8 cellular contexts compared by ENCODE assay signal in genomic region chr2:129876576-129876975, GRCh38.
A peak's percentile ranks its signal among the peaks of the same experiment; 100 is the strongest.
DNase-seq lines count a peak whose midpoint lies in the region; ATAC-seq and TF ChIP-seq lines count a peak whose summit lies in the region.

No MANE protein-coding gene starts in this region.

- H4K20me1 ChIP-seq in DOHH2 (ENCODE audit: control insufficient read depth, insufficient read depth, low read depth, low read length) (no peaks in the 10 kb centered on the region), OCI-LY1 (ENCODE audit: insufficient read depth, low read length) (no peaks in the 10 kb centered on the region)

- H3K9ac ChIP-seq in OCI-LY1 (ENCODE audit: low read length) (no peak overlapping the region), parathyroid adenoma (no peak overlapping the region)

- TF ChIP-seq CTCF in DOHH2 (IDR thresholded peaks at IDR 0.05; ENCODE audit: low read depth, low read length, poor library complexity, severe bottlenecking) (no peak), OCI-LY1 (IDR thresholded peaks at IDR 0.05; ENCODE audit: low read length) (no peak), esophagus muscularis mucosa (IDR thresholded peaks at IDR 0.05) (no peak), parathyroid adenoma (IDR thresholded peaks at IDR 0.05) (no peak)

- H3K9me2 ChIP-seq in DOHH2 (replicated peaks; ENCODE audit: control insufficient read depth, low read length) (no peaks in the 10 kb centered on the region), OCI-LY1 (ENCODE audit: low read depth, low read length) (no peaks in the 10 kb centered on the region)

- H3K36me3 ChIP-seq in DOHH2 (ENCODE audit: control insufficient read depth, low read length) (no peaks in the 10 kb centered on the region), OCI-LY1 (ENCODE audit: insufficient read depth, low read length) (no peaks in the 10 kb centered on the region), esophagus muscularis mucosa (no peaks in the 10 kb centered on the region), parathyroid adenoma (ENCODE audit: control insufficient read depth, insufficient read depth, low read length) (no peaks in the 10 kb centered on the region)

- no peak for TF ChIP-seq EP300 in esophagus muscularis mucosa (IDR thresholded peaks at IDR 0.05)

- peaks cover 5% of the 10 kb centered on the region; the same call in 1 of the 2 replicates for H3F3A ChIP-seq in DOHH2 (ENCODE audit: control insufficient read depth, insufficient read depth)
- H3F3A ChIP-seq in OCI-LY1 (ENCODE audit: insufficient read depth, low read length) = no peaks in the 10 kb centered on the region

- H3K4me1 ChIP-seq in DOHH2 (ENCODE audit: control insufficient read depth, low read length) (peaks cover 5% of the 10 kb centered on the region; the same call in 1 of the 2 replicates), OCI-LY1 (ENCODE audit: insufficient read depth, low read length, severe bottlenecking) (peaks cover 8% of the 10 kb centered on the region), esophagus muscularis mucosa (peaks cover 6 to 19% (median 15%) of the 10 kb centered on the region in 4 donors), parathyroid adenoma (no peaks in the 10 kb centered on the region)

- no peak for TF ChIP-seq POLR2A in esophagus muscularis mucosa (IDR thresholded peaks at IDR 0.05; ENCODE audit: low read depth)

- H3K79me2 ChIP-seq in DOHH2 (ENCODE audit: control insufficient read depth, low read length) (no peaks in the 10 kb centered on the region), OCI-LY1 (ENCODE audit: insufficient read depth, low read length) (no peaks in the 10 kb centered on the region), parathyroid adenoma (no peaks in the 10 kb centered on the region)

- H3K4me2 ChIP-seq in DOHH2 (ENCODE audit: low read length) = peak overlapping the region; percentile 59
- peak overlapping the region; percentile 75 for H3K4me2 ChIP-seq in OCI-LY1 (ENCODE audit: low read length)
- peak overlapping the region; percentile 79 for H3K4me2 ChIP-seq in parathyroid adenoma (ENCODE audit: low read length)

- intact Hi-C loops in esophagus muscularis mucosa (cut with DNase I) = loop anchor here (10.0 kb wide), 1 partner anchor 458 kb away; no protein-coding TSS in a partner anchor

- H3K4me3 ChIP-seq in DOHH2 (ENCODE audit: low read length) (peak overlapping the region; percentile 83), OCI-LY1 (ENCODE audit: low read depth, low read length, poor library complexity, severe bottlenecking) (peak overlapping the region; percentile 67), esophagus muscularis mucosa (peak overlapping the region; percentile 62 to 89 (median 76)), parathyroid adenoma (ENCODE audit: low read depth, low read length) (peak overlapping the region; percentile 84)

- no peak overlapping the region; the same call in 1 of the 2 replicates for H2AFZ ChIP-seq in OCI-LY1 (ENCODE audit: low read length)
- peak overlapping the region; percentile 94 for H2AFZ ChIP-seq in parathyroid adenoma

- DNase-seq in esophagus muscularis mucosa (ENCODE audit: extremely low spot score) (peak; percentile 29), NCI-H2029 treated with DMSO at 0.1 percent for 48 hours (lab: John Stamatoyannopoulos, UW) (no peak), activated gamma-delta T cell (lab: John Stamatoyannopoulos, UW) (no peak), NCI-H446 (lab: John Stamatoyannopoulos, UW) (no peak)

- H3K9me3 ChIP-seq in DOHH2 (ENCODE audit: control insufficient read depth, insufficient read depth, low read length) (no peaks in the 10 kb centered on the region), OCI-LY1 (ENCODE audit: low read length) (no peaks in the 10 kb centered on the region), esophagus muscularis mucosa (no peaks in the 10 kb centered on the region), parathyroid adenoma (ENCODE audit: control insufficient read depth, low read length) (no peaks in the 10 kb centered on the region)

- H3K27ac ChIP-seq in DOHH2 (ENCODE audit: low read depth, low read length) = no peak overlapping the region
- H3K27ac ChIP-seq in OCI-LY1 (ENCODE audit: low read depth, low read length, poor library complexity, severe bottlenecking) = no peak overlapping the region
- peak overlapping the region; percentile 79 to 83 (median 82) for H3K27ac ChIP-seq in esophagus muscularis mucosa (replicated peaks in 1 of 4)
- peak overlapping the region; percentile 81 for H3K27ac ChIP-seq in parathyroid adenoma

- 74% methylated on average over 6 of the region's 6 CpGs for WGBS in esophagus muscularis mucosa

- no peak for ATAC-seq in HG03135 (IDR thresholded peaks at IDR 0.05; ENCODE audit: unreplicated experiment)

- H3K27me3 ChIP-seq in DOHH2 (ENCODE audit: control insufficient read depth, low read length) (no peaks in the 10 kb centered on the region; the same call in 1 of the 2 replicates), OCI-LY1 (ENCODE audit: insufficient read depth, low read length) (no peaks in the 10 kb centered on the region), esophagus muscularis mucosa (no peaks in the 10 kb centered on the region), parathyroid adenoma (ENCODE audit: control insufficient read depth, insufficient read depth, low read length) (no peaks in the 10 kb centered on the region)

Comparison
In these comparisons a context has a peak if more than half of its experiments do, and no peak if none do; other contexts are left out.
1. H3K27ac ChIP-seq: peak in esophagus muscularis mucosa (4 of 4) and parathyroid adenoma (single experiment); none in DOHH2 (single experiment) and OCI-LY1 (single experiment).
2. Peak in every context shown above with its lines, with median percentiles within 50 percentile points of each other: H3K4me2 ChIP-seq and H3K4me3 ChIP-seq.